In genomic region chr1:165303415-165303814, GRCh38 we compare ENCODE assay signal across 1 cellular context.
TF ChIP-seq lines count a peak whose summit lies in the region.

No MANE protein-coding gene starts in this region.

TF ChIP-seq in GM23338, 12 proteins besides CTCF, POLR2A, EP300 and RAD21 (continued from another document):
- TF ChIP-seq ZNF462 (CRISPR knock-in tag; IDR thresholded peaks at IDR 0.05) = no peak
- no peak for TF ChIP-seq JUNB (IDR thresholded peaks at IDR 0.05; ENCODE audit: unreplicated experiment)
- no peak for TF ChIP-seq ETS1 (IDR thresholded peaks at IDR 0.05)
- TF ChIP-seq POLR2AphosphoS5 (IDR thresholded peaks at IDR 0.05; ENCODE audit: low read depth) = no peak
- TF ChIP-seq REST (IDR thresholded peaks at IDR 0.05; ENCODE audit: unreplicated experiment) = no peak
- no peak for TF ChIP-seq ZNF114 (CRISPR knock-in tag; IDR thresholded peaks at IDR 0.05)
